In the genomic region with DNA sequence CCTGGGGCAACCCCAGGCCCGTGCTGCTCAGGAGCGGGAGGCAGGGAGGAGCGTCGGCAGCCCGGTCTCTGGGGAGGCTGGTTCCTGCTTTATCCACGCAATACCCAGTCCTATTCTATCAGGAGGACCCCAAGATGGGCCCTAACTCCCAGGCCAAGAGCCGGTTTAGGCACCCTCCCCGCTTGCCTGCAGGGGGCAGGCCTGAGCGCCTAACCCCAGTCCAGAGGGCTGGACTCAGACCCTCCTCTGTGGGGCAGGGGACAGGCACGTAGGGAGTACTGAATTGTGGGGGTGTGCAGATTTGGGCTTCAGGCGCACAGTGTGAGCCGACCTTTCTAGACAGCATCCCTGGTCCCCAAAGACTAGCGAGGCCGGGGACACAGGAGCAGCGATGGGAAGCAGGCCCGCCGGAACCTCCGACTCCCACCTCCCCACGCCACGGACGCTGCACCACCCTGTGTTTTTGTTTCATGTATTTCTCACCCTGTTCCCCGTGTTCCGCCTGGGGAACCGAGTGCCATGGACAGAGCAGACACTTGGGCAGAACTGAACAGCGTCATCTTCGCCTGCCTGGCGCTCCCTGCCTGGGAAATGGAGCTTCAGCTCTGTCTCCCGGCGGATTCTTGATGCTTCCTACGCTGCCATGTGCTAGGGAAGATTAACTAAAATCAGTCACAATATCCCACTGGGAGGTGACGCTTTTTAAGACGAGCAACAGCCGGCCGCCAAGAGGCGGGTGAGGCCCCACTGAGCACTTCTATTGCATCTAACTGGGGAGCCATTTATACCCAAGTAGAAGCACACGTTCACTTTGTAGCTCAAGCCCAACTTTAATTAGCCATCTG, we compare ENCODE assay signal across 8 cellular contexts. TPM values are rescaled to one million over a fixed set of nuclear protein-coding genes. Genes with fewer than 3 reads are reported as not detected.
DNase-seq lines count a peak whose midpoint lies in the region; ATAC-seq, FAIRE-seq and TF ChIP-seq lines count a peak whose summit lies in the region.

No MANE protein-coding gene starts in this region.

- no peak overlapping the region for H2BK12ac ChIP-seq in H9 (ENCODE audit: insufficient read length, low read depth, low read length)

- no peak overlapping the region for H4K5ac ChIP-seq in H9 (ENCODE audit: insufficient read length, low read depth, low read length)

- FAIRE-seq in kidney (lab: Jason Lieb, UNC) = no peak

- no peaks in the 10 kb centered on the region for H3K9me3 Mint-ChIP-seq in H9
- no peaks in the 10 kb centered on the region for H3K9me3 Mint-ChIP-seq in activated naive CD8-positive, alpha-beta T cell treated with anti-CD3 and anti-CD28 coated beads for 36 hours
- H3K9me3 Mint-ChIP-seq in CD4-positive, alpha-beta memory T cell = no peaks in the 10 kb centered on the region
- no peaks in the 10 kb centered on the region for H3K9me3 Mint-ChIP-seq in T-helper 2 cell treated with Interferon-gamma antibody and Interleukin-4, amounts not matched to agents 5 μg/mL and 100 μg/mL, for 36 hours

- H3K4me3 Mint-ChIP-seq in H9 = no peak overlapping the region
- no peak overlapping the region for H3K4me3 Mint-ChIP-seq in activated naive CD8-positive, alpha-beta T cell treated with anti-CD3 and anti-CD28 coated beads for 36 hours
- H3K4me3 Mint-ChIP-seq in CD4-positive, alpha-beta memory T cell = no peak overlapping the region
- H3K4me3 Mint-ChIP-seq in T-helper 2 cell treated with Interferon-gamma antibody and Interleukin-4, amounts not matched to agents 5 μg/mL and 100 μg/mL, for 36 hours = no peak overlapping the region

- no peak overlapping the region for H4K91ac ChIP-seq in H9 (ENCODE audit: insufficient read length, low read depth, low read length)

- no peaks in the 10 kb centered on the region for H3K36me3 ChIP-seq in kidney (ENCODE audit: control insufficient read depth in 1 of 2, insufficient read depth in 2 of 2, low read length in 2 of 2)
- H3K36me3 ChIP-seq in CD4-positive, alpha-beta memory T cell (ENCODE audit: insufficient read depth, low read length) = no peaks in the 10 kb centered on the region

- H3K27ac ChIP-seq in H9 (ENCODE audit: insufficient read length, low read depth, low read length) (no peak overlapping the region), kidney (ENCODE audit: low read depth in 2 of 2, low read length in 2 of 2) (no peak overlapping the region)
- H3K27ac ChIP-seq in CD4-positive, alpha-beta memory T cell (ENCODE audit: low read depth, low read length) = no peak overlapping the region

- ATAC-seq in HG03469 (IDR thresholded peaks at IDR 0.05; ENCODE audit: unreplicated experiment) = no peak
- ATAC-seq in GM21367 (IDR thresholded peaks at IDR 0.05; ENCODE audit: unreplicated experiment) = no peak

- H3K4me2 ChIP-seq in H9 (ENCODE audit: insufficient read depth, insufficient read length, low read length) = no peak overlapping the region

- no peak overlapping the region for H3K14ac ChIP-seq in H9 (ENCODE audit: insufficient read depth, low read length)

- no peak overlapping the region for H3K56ac ChIP-seq in H9 (ENCODE audit: insufficient read length, low read depth, low read length)

- intact Hi-C loops in kidney (cut with DNase I) = no loop called here
- intact Hi-C loops in CD4-positive, alpha-beta memory T cell (cut with micrococcal nuclease) = no loop called here

- no peaks in the 10 kb centered on the region for H3K79me2 ChIP-seq in H9 (ENCODE audit: insufficient read depth, low read length)

- peaks cover 7% of the 10 kb centered on the region for H3K23me2 ChIP-seq in H9 (ENCODE audit: insufficient read length, low read depth, low read length, poor library complexity, severe bottlenecking)

- no peak overlapping the region for H2BK20ac ChIP-seq in H9 (ENCODE audit: low read depth, low read length, poor library complexity, severe bottlenecking)

- no peak overlapping the region for H2BK120ac ChIP-seq in H9 (ENCODE audit: low read depth, low read length, poor library complexity, severe bottlenecking)

- H3K4me3 ChIP-seq in kidney (ENCODE audit: low read length in 2 of 2) = no peak overlapping the region
- H3K4me3 ChIP-seq in CD4-positive, alpha-beta memory T cell (ENCODE audit: low read length in 2 of 2) = no peak overlapping the region

- no peaks in the 10 kb centered on the region for H4K20me1 ChIP-seq in H9 (ENCODE audit: control insufficient read depth, insufficient read depth, insufficient read length)

- H3K9ac ChIP-seq in H9 (ENCODE audit: extremely low read depth, insufficient read length, low read length) (no peak overlapping the region), kidney (ENCODE audit: low read length in 2 of 2) (no peak overlapping the region)

- H3K27me3 ChIP-seq in H9 (ENCODE audit: insufficient read depth, low read length) = no peaks in the 10 kb centered on the region
- H3K27me3 ChIP-seq in CD4-positive, alpha-beta memory T cell (ENCODE audit: insufficient read depth, low read length) = no peaks in the 10 kb centered on the region

- no peaks in the 10 kb centered on the region; the same call in 1 of the 2 replicates for H3K27me3 Mint-ChIP-seq in H9 (ENCODE audit: low read depth)
- H3K27me3 Mint-ChIP-seq in activated naive CD8-positive, alpha-beta T cell treated with anti-CD3 and anti-CD28 coated beads for 36 hours = no peaks in the 10 kb centered on the region
- H3K27me3 Mint-ChIP-seq in CD4-positive, alpha-beta memory T cell = no peaks in the 10 kb centered on the region
- H3K27me3 Mint-ChIP-seq in T-helper 2 cell treated with Interferon-gamma antibody and Interleukin-4, amounts not matched to agents 5 μg/mL and 100 μg/mL, for 36 hours (ENCODE audit: low read depth) = no peaks in the 10 kb centered on the region

- no peaks in the 10 kb centered on the region; the same call in 1 of the 2 replicates for H3K4me1 ChIP-seq in H9 (ENCODE audit: insufficient read depth, low read length)
- H3K4me1 ChIP-seq in kidney (ENCODE audit: control insufficient read depth in 1 of 2, insufficient read depth in 1 of 2, low read depth in 1 of 2, low read length in 2 of 2) = peaks cover 4 to 7% of the 10 kb centered on the region in 2 donors
- H3K4me1 ChIP-seq in CD4-positive, alpha-beta memory T cell (ENCODE audit: insufficient read depth, low read length) = peaks cover 13% of the 10 kb centered on the region

- H3T11ph ChIP-seq in H9 (ENCODE audit: low read length) = no peak overlapping the region

- no peak overlapping the region for H2BK15ac ChIP-seq in H9 (ENCODE audit: low read depth, low read length)

- H3K18ac ChIP-seq in H9 (ENCODE audit: insufficient read length, low read depth, low read length) = no peak overlapping the region

- H3K23ac ChIP-seq in H9 (ENCODE audit: insufficient read length, low read depth, low read length) = no peak overlapping the region

- H3K79me1 ChIP-seq in H9 (ENCODE audit: insufficient read depth, low read depth, low read length, poor library complexity, severe bottlenecking) = no peaks in the 10 kb centered on the region

- DNase-seq in AG20443 (ENCODE audit: low spot score) (peak; percentile 61), H9 (peak; percentile 75), kidney (no peak)
- peak; percentile 39 for DNase-seq in activated naive CD8-positive, alpha-beta T cell treated with anti-CD3 and anti-CD28 coated beads for 36 hours
- DNase-seq in CD4-positive, alpha-beta memory T cell = no peak
- no peak for DNase-seq in T-helper 2 cell treated with Interferon-gamma antibody and Interleukin-4, amounts not matched to agents 5 μg/mL and 100 μg/mL, for 36 hours (ENCODE audit: low spot score)

- H3K36me3 Mint-ChIP-seq in H9 (ENCODE audit: insufficient read depth in 1 of 3, low read depth in 3 of 3) = peaks cover 12 to 41% (median 36%) of the 10 kb centered on the region in 3 experiments
- peaks cover 14% of the 10 kb centered on the region for H3K36me3 Mint-ChIP-seq in activated naive CD8-positive, alpha-beta T cell treated with anti-CD3 and anti-CD28 coated beads for 36 hours
- peaks cover 3 to 9% of the 10 kb centered on the region in 2 donors for H3K36me3 Mint-ChIP-seq in CD4-positive, alpha-beta memory T cell
- H3K36me3 Mint-ChIP-seq in T-helper 2 cell treated with Interferon-gamma antibody and Interleukin-4, amounts not matched to agents 5 μg/mL and 100 μg/mL, for 36 hours (ENCODE audit: low read depth) = peaks cover 13% of the 10 kb centered on the region

- no peak overlapping the region for H2AFZ ChIP-seq in H9 (ENCODE audit: low read length)

- peaks cover 11 to 18% of the 10 kb centered on the region in 2 experiments for H3K4me1 Mint-ChIP-seq in H9
- H3K4me1 Mint-ChIP-seq in activated naive CD8-positive, alpha-beta T cell treated with anti-CD3 and anti-CD28 coated beads for 36 hours = peaks cover 18% of the 10 kb centered on the region
- H3K4me1 Mint-ChIP-seq in CD4-positive, alpha-beta memory T cell = peaks cover 13 to 40% (median 22%) of the 10 kb centered on the region in 4 donors
- peaks cover 25% of the 10 kb centered on the region for H3K4me1 Mint-ChIP-seq in T-helper 2 cell treated with Interferon-gamma antibody and Interleukin-4, amounts not matched to agents 5 μg/mL and 100 μg/mL, for 36 hours (ENCODE audit: low read depth)

- CTCF ChIA-PET in CD4-positive, alpha-beta memory T cell (lab: Charles Lee; ENCODE audit: partially characterized antibody) = no interaction called here

- no peak overlapping the region; a peak in 2 of 7 replicates for H3K27ac Mint-ChIP-seq in H9
- no peak overlapping the region for H3K27ac Mint-ChIP-seq in activated naive CD8-positive, alpha-beta T cell treated with anti-CD3 and anti-CD28 coated beads for 36 hours
- H3K27ac Mint-ChIP-seq in CD4-positive, alpha-beta memory T cell = peak overlapping the region in 2 of 7 donors; percentile 41 to 52
- H3K27ac Mint-ChIP-seq in T-helper 2 cell treated with Interferon-gamma antibody and Interleukin-4, amounts not matched to agents 5 μg/mL and 100 μg/mL, for 36 hours = no peak overlapping the region

- H3K9me3 ChIP-seq in H9 (ENCODE audit: control insufficient read depth, low read depth, low read length) (no peaks in the 10 kb centered on the region), kidney (ENCODE audit: control insufficient read depth in 1 of 2, low read length in 2 of 2) (no peaks in the 10 kb centered on the region)
- H3K9me3 ChIP-seq in CD4-positive, alpha-beta memory T cell (ENCODE audit: control insufficient read depth in 1 of 2, low read length in 2 of 2) = no peaks in the 10 kb centered on the region

- peak; percentile 88 for TF ChIP-seq CTCF in H9 (conservative IDR thresholded peaks at IDR 0.05)
- TF ChIP-seq CTCF in kidney (IDR thresholded peaks at IDR 0.05; ENCODE audit: borderline replicate concordance, extremely low read depth, insufficient read depth) = peak; percentile 51

- WGBS in H9 (ENCODE audit: extremely low coverage, insufficient read length, low lambda C conversion rate) = no CpG with 5 or more reads among the region's 36 CpGs

- no peak overlapping the region for H2BK5ac ChIP-seq in H9 (ENCODE audit: insufficient read length, low read length)

- POLR2A ChIA-PET in CD4-positive, alpha-beta memory T cell (lab: Charles Lee; ENCODE audit: partially characterized antibody) = no interaction called here

- no peak overlapping the region for H3K4ac ChIP-seq in H9 (ENCODE audit: low read depth, low read length)

- H2AK5ac ChIP-seq in H9 (ENCODE audit: insufficient read length, low read length) = no peak overlapping the region

- H4K8ac ChIP-seq in H9 (replicated peaks; ENCODE audit: insufficient read length, low read depth, low read length) = no peak overlapping the region

RNA-seq across cellular contexts. Expression of a gene that starts 5.3 kb away (rescaled TPM):
- total RNA-seq in H9 (2021) (80.3 and 84.7 TPM in 2 replicates), kidney (9.3 TPM)
- total RNA-seq in activated naive CD8-positive, alpha-beta T cell treated with anti-CD3 and anti-CD28 coated beads for 36 hours = 10 to 100 TPM; 93.5 to 97.0 TPM
- 12.1 TPM for polyA plus RNA-seq in kidney (ENCODE audit: insufficient read depth, low read depth, low replicate concordance)
- 10 to 100 TPM; 20.9 to 21.3 TPM for total RNA-seq in CD4-positive, alpha-beta memory T cell
- 10 to 100 TPM; 41.6 to 59.2 TPM for polyA plus RNA-seq in CD4-positive, alpha-beta memory T cell

RNA-seq across cellular contexts. Expression of a gene that starts 5.4 kb away (rescaled TPM):
- total RNA-seq in H9 (2021) (57.2 and 59.0 TPM in 2 replicates), kidney (25.6 TPM)
- total RNA-seq in activated naive CD8-positive, alpha-beta T cell treated with anti-CD3 and anti-CD28 coated beads for 36 hours = 10 to 100 TPM; 48.4 to 52.9 TPM
- 25.6 TPM for polyA plus RNA-seq in kidney (ENCODE audit: insufficient read depth, low read depth, low replicate concordance)
- total RNA-seq in CD4-positive, alpha-beta memory T cell = 10 to 100 TPM; 17.4 to 18.1 TPM
- 10 to 100 TPM; 29.9 to 32.9 TPM for polyA plus RNA-seq in CD4-positive, alpha-beta memory T cell

RNA-seq across cellular contexts. Expression of a gene that starts 14.6 kb away (rescaled TPM):
- total RNA-seq in H9 (2021) = 37.4 and 39.0 TPM in 2 replicates
- total RNA-seq in activated naive CD8-positive, alpha-beta T cell treated with anti-CD3 and anti-CD28 coated beads for 36 hours = 10 to 100 TPM; 36.5 to 37.8 TPM
- 45.2 TPM for total RNA-seq in kidney
- polyA plus RNA-seq in kidney (ENCODE audit: insufficient read depth, low read depth, low replicate concordance) = 33.2 TPM
- total RNA-seq in CD4-positive, alpha-beta memory T cell = 10 to 100 TPM; 89.9 to 94.2 TPM
- polyA plus RNA-seq in CD4-positive, alpha-beta memory T cell = 100 to 1,000 TPM; 125 to 132 TPM

Comparison
In these comparisons a context has a peak if more than half of its experiments do, and no peak if none do; other contexts are left out.
1. DNase-seq: peak in AG20443 (single experiment), H9 (single experiment) and activated naive CD8-positive, alpha-beta T cell treated with anti-CD3 and anti-CD28 coated beads for 36 hours (single experiment); none in kidney (single experiment), CD4-positive, alpha-beta memory T cell (0 of 5) and T-helper 2 cell treated with Interferon-gamma antibody and Interleukin-4, amounts not matched to agents 5 μg/mL and 100 μg/mL, for 36 hours (single experiment).